In genomic region chr12:114668151-114668891, GRCh38 we compare ENCODE assay signal across 8 cellular contexts. TPM values are rescaled to one million over a fixed set of nuclear protein-coding genes. Genes with fewer than 3 reads are reported as not detected.
DNase-seq lines count a peak whose midpoint lies in the region; ATAC-seq, FAIRE-seq and TF ChIP-seq lines count a peak whose summit lies in the region.

No MANE protein-coding gene starts in this region.

- intact Hi-C loops in IMR-90 (cut with micrococcal nuclease) = loop anchor here (1.0 to 10.0 kb wide), 3 partner anchors 499 to 1085 kb away; no protein-coding TSS in a partner anchor

- no TSS peak for BruUV-seq in IMR-90 (replicated peaks; lab: Mats Ljungman, UMichigan)

- H3K27me3 ChIP-seq in IMR-90 (ENCODE audit: control insufficient read depth, insufficient read depth, low read length) = no peaks in the 10 kb centered on the region
- peaks cover 50 to 96% (median 96%) of the 10 kb centered on the region in 3 experiments for H3K27me3 ChIP-seq in neuronal stem cell (ENCODE audit: control insufficient read depth in 3 of 3, insufficient read depth in 3 of 3, low read depth in 1 of 3, low read length in 3 of 3)

- in situ Hi-C loops in G401 (cut with HindIII; ENCODE audit: low sequenced_read_pairs) = no loop called here
- in situ Hi-C loops in IMR-90 (cut with MboI; ENCODE audit: low sequenced_read_pairs) = loop anchor here (10.0 kb wide), 1 partner anchor 966 kb away; no protein-coding TSS in a partner anchor

- H4K5ac ChIP-seq in IMR-90 (ENCODE audit: low read depth, low read length) = peak overlapping the region; percentile 81; the same call in 1 of the 2 replicates

- H3K18ac ChIP-seq in IMR-90 (ENCODE audit: low read depth, low read length) (peak overlapping the region; percentile 88), neuronal stem cell (ENCODE audit: low read length) (no peak overlapping the region)

- H2AK5ac ChIP-seq in IMR-90 (ENCODE audit: low read depth, low read length) (no peak overlapping the region), neuronal stem cell (ENCODE audit: low read depth, low read length) (no peak overlapping the region)

- peaks cover 4% of the 10 kb centered on the region for H3K4me1 ChIP-seq in IMR-90 (ENCODE audit: control insufficient read depth, insufficient read depth, low read length)
- peaks cover 0 to 11% of the 10 kb centered on the region in 2 donors for H3K4me1 ChIP-seq in neuronal stem cell (ENCODE audit: control insufficient read depth in 2 of 2, insufficient read depth in 1 of 2, low read depth in 1 of 2, low read length in 2 of 2)

- H3K56ac ChIP-seq in IMR-90 (ENCODE audit: extremely low read depth, insufficient read depth, low read length) = peak overlapping the region; percentile 54

- ATAC-seq in IMR-90 (ENCODE audit: low read depth) (peak; percentile 59), HG03457 (IDR thresholded peaks at IDR 0.05; ENCODE audit: unreplicated experiment) (no peak), GM21360 (IDR thresholded peaks at IDR 0.05; ENCODE audit: unreplicated experiment) (no peak)

- H3K79me1 ChIP-seq in IMR-90 (ENCODE audit: low read depth in 1 of 2, low read length in 2 of 2) (peaks cover 0 to 5% of the 10 kb centered on the region in 2 experiments; a peak in 1 of 4 replicates), neuronal stem cell (ENCODE audit: low read depth, low read length) (no peaks in the 10 kb centered on the region)

- H2BK5ac ChIP-seq in IMR-90 (ENCODE audit: low read depth, low read length, poor library complexity, severe bottlenecking) (peak overlapping the region; percentile 90), neuronal stem cell (ENCODE audit: low read length) (no peak overlapping the region)

- H3K14ac ChIP-seq in IMR-90 (replicated peaks; ENCODE audit: low read depth, low read length) (peak overlapping the region; percentile 95), neuronal stem cell (ENCODE audit: low read length) (no peak overlapping the region)

- no peak overlapping the region; the same call in 2 of the 3 replicates for H2BK15ac ChIP-seq in IMR-90 (ENCODE audit: low read depth, low read length)
- no peak overlapping the region for H2BK15ac ChIP-seq in neuronal stem cell (ENCODE audit: low read length)

- H4K91ac ChIP-seq in IMR-90 (ENCODE audit: insufficient read depth, low read depth, low read length) = peak overlapping the region; percentile 87; the same call in 1 of the 2 replicates
- H4K91ac ChIP-seq in neuronal stem cell (ENCODE audit: low read depth, low read length, poor library complexity) = no peak overlapping the region

- peak overlapping the region; percentile 21; the same call in 1 of the 2 replicates for H3K23ac ChIP-seq in IMR-90 (ENCODE audit: low read depth, low read length)
- no peak overlapping the region for H3K23ac ChIP-seq in neuronal stem cell (ENCODE audit: low read depth, low read length, poor library complexity)

- FAIRE-seq in frontal cortex (lab: Jason Lieb, UNC) = no peak

- peak; percentile 75 for TF ChIP-seq CTCF in IMR-90 (conservative IDR thresholded peaks at IDR 0.05; ENCODE audit: low read depth, low read length)

- H2AK9ac ChIP-seq in IMR-90 (replicated peaks; ENCODE audit: low read depth, low read length, poor library complexity) = peak overlapping the region; percentile 89

- no peaks in the 10 kb centered on the region for H3K9me1 ChIP-seq in IMR-90 (ENCODE audit: insufficient read depth, low read length)

- H2BK12ac ChIP-seq in neuronal stem cell (ENCODE audit: low read length) = no peak overlapping the region

- peaks cover 7% of the 10 kb centered on the region for H4K20me1 ChIP-seq in IMR-90 (ENCODE audit: insufficient read depth, low read length)

- H3K9ac ChIP-seq in IMR-90 (ENCODE audit: low read depth, low read length) = peak overlapping the region; percentile 80
- H3K9ac ChIP-seq in neuronal stem cell (ENCODE audit: low read depth, low read length, poor library complexity) = no peak overlapping the region

- dilution Hi-C loops in IMR-90 (cut with HindIII; ENCODE audit: low sequenced_read_pairs, unreplicated experiment) = no loop called here

- H3K27ac ChIP-seq in IMR-90 (ENCODE audit: insufficient read depth, low read length) = peak overlapping the region; percentile 89
- no peak overlapping the region for H3K27ac ChIP-seq in neuronal stem cell (replicated peaks; ENCODE audit: low read length)

- peaks cover 14% of the 10 kb centered on the region for H3K36me3 ChIP-seq in IMR-90 (ENCODE audit: control insufficient read depth, insufficient read depth, low read length)
- H3K36me3 ChIP-seq in neuronal stem cell (replicated peaks in 1 of 2; ENCODE audit: control insufficient read depth in 2 of 2, insufficient read depth in 2 of 2, low read length in 2 of 2) = no peaks in the 10 kb centered on the region

- POLR2A ChIA-PET in IMR-90 (lab: Charles Lee; ENCODE audit: unreplicated experiment) = interaction anchor here (0.5 kb wide), 1 partner anchor 245 kb away, joined by 3 read pairs; no protein-coding TSS in a partner anchor

- H3K4me2 ChIP-seq in IMR-90 (ENCODE audit: low read depth, low read length) (peak overlapping the region; percentile 75), neuronal stem cell (ENCODE audit: insufficient read depth, low read length, poor library complexity, severe bottlenecking) (peak overlapping the region; percentile 23)

- CTCF ChIA-PET in IMR-90 (lab: Yijun Ruan, JAX) = interaction anchor here (0.6 to 1.0 kb wide), 4 partner anchors 11 to 1295 kb away, joined by 3 to 4 read pairs (median 3); no protein-coding TSS in a partner anchor

- peak overlapping the region; percentile 92 for H3K4ac ChIP-seq in IMR-90 (ENCODE audit: low read depth, low read length)
- no peak overlapping the region for H3K4ac ChIP-seq in neuronal stem cell (ENCODE audit: low read length)

- DNase-seq in G401 (ENCODE audit: low spot score) (peak; percentile 19), IMR-90 (peak; percentile 84), SW480 (ENCODE audit: low spot score) (peak; percentile 93), frontal cortex (ENCODE audit: low spot score in 2 of 2) (peak; percentile 75 to 86), neuronal stem cell (ENCODE audit: low spot score) (no peak), NCI-H2171 treated with DMSO at 0.1 percent for 48 hours (lab: John Stamatoyannopoulos, UW) (no peak)

- H2AFZ ChIP-seq in IMR-90 (replicated peaks; ENCODE audit: low read length, poor library complexity) = peak overlapping the region; percentile 82
- H2AFZ ChIP-seq in neuronal stem cell (ENCODE audit: low read length) = no peak overlapping the region

- H4K8ac ChIP-seq in IMR-90 (ENCODE audit: low read depth in 2 of 2, low read length in 2 of 2) = peak overlapping the region; percentile 67 to 71; a peak in 2 of 4 replicates
- H4K8ac ChIP-seq in neuronal stem cell (ENCODE audit: low read depth, low read length) = no peak overlapping the region

- H3K4me3 ChIP-seq in IMR-90 (ENCODE audit: insufficient read depth, low read depth, low read length) (peak overlapping the region; percentile 40), neuronal stem cell (ENCODE audit: low read length in 2 of 2) (no peak overlapping the region)

- H2BK20ac ChIP-seq in IMR-90 (ENCODE audit: low read depth, low read length) = peak overlapping the region; percentile 91

- H3K9me3 ChIP-seq in IMR-90 (ENCODE audit: control insufficient read depth, insufficient read depth, low read length) = no peaks in the 10 kb centered on the region
- H3K9me3 ChIP-seq in neuronal stem cell (replicated peaks in 1 of 2; ENCODE audit: control insufficient read depth in 2 of 2, insufficient read depth in 1 of 2, low read depth in 1 of 2, low read length in 2 of 2) = no peaks in the 10 kb centered on the region

- H2BK120ac ChIP-seq in IMR-90 (ENCODE audit: low read depth, low read length) (peak overlapping the region; percentile 95), neuronal stem cell (ENCODE audit: low read depth, low read length) (no peak overlapping the region)

- TF ChIP-seq RAD21 in IMR-90 (IDR thresholded peaks at IDR 0.05; ENCODE audit: low read length) = peak; percentile 84

- peak; percentile 23; the same call in 1 of the 2 replicates for TF ChIP-seq POLR2A in IMR-90 (IDR thresholded peaks at IDR 0.05; ENCODE audit: low read depth, low read length)

- no CpG with 5 or more reads among the region's 46 CpGs for WGBS in IMR-90 (ENCODE audit: extremely low coverage in 2 of 2, insufficient read length in 1 of 2), 2 experiments
- WGBS in neuronal stem cell (ENCODE audit: extremely low coverage in 2 of 2, insufficient read length in 2 of 2, insufficient replicate concordance in 1 of 2), 2 donors = no CpG with 5 or more reads among the region's 46 CpGs

TF ChIP-seq in IMR-90, 13 proteins besides CTCF, POLR2A, EP300 and RAD21:
- TF ChIP-seq MAZ (IDR thresholded peaks at IDR 0.05; ENCODE audit: borderline replicate concordance, low read depth, low read length) (peak; percentile 48; the same call in 1 of the 2 replicates), SMC3 (IDR thresholded peaks at IDR 0.05; ENCODE audit: low read depth, low read length) (peak; percentile 70), FOS (IDR thresholded peaks at IDR 0.05; ENCODE audit: low read depth, low read length) (peak; percentile 50; the same call in 1 of the 2 replicates), CHD1 (IDR thresholded peaks at IDR 0.05; ENCODE audit: low read depth, low read length) (0 out of 2 replicates have a peak, but pooled peaks have one; percentile 56), CEBPB (IDR thresholded peaks at IDR 0.05; ENCODE audit: low read depth, low read length) (0 out of 2 replicates have a peak, but pooled peaks have one; percentile 30), RFX5 (IDR thresholded peaks at IDR 0.05; ENCODE audit: low read depth, low read length) (no peak)
- TF ChIP-seq, protein P1, sequence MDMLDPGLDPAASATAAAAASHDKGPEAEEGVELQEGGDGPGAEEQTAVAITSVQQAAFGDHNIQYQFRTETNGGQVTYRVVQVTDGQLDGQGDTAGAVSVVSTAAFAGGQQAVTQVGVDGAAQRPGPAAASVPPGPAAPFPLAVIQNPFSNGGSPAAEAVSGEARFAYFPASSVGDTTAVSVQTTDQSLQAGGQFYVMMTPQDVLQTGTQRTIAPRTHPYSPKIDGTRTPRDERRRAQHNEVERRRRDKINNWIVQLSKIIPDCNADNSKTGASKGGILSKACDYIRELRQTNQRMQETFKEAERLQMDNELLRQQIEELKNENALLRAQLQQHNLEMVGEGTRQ (IDR thresholded peaks at IDR 0.05; ENCODE audit: low read depth, low read length) = no peak

RNA-seq across cellular contexts. Expression of gene TBX3, which starts 15.7 kb away (rescaled TPM):
- not detected in 2 replicates for total RNA-seq in G401 (2014; rRNA removed; shearing (Covaris generic))
- total RNA-seq in IMR-90 (2012; rRNA removed) = 15.8 and 18.6 TPM in 2 replicates
- 40.5 and 44.9 TPM in 2 replicates for polyA plus RNA-seq in IMR-90 (2012; rRNA removed)
- 13.1 and 30.1 TPM in 2 replicates for polyA plus RNA-seq in IMR-90 (2012; cell fraction: cytosol; rRNA removed)
- 165 and 239 TPM in 2 replicates for polyA plus RNA-seq in IMR-90 (2012; cell fraction: nucleus; rRNA removed; ENCODE audit: low replicate concordance)
- total RNA-seq in frontal cortex = 1.6 TPM
- not detected for polyA plus RNA-seq in neuronal stem cell (2013, experiment 1 of 2)
- polyA plus RNA-seq in neuronal stem cell (2013, experiment 2 of 2) = not detected

Comparison
In these comparisons a context has a peak if more than half of its experiments do, and no peak if none do; other contexts are left out.
1. DNase-seq: peak in G401 (single experiment), IMR-90 (single experiment), SW480 (single experiment) and frontal cortex (2 of 2); none in neuronal stem cell (single experiment) and NCI-H2171 treated with DMSO at 0.1 percent for 48 hours (single experiment).